ENCODE assay signal across 8 cellular contexts in genomic region chr10:73786512-73786885, GRCh38. TPM values are rescaled to one million over a fixed set of nuclear protein-coding genes. Genes with fewer than 3 reads are reported as not detected.
A peak's percentile ranks its signal among the peaks of the same experiment; 100 is the strongest.
DNase-seq lines count a peak whose midpoint lies in the region; ATAC-seq and TF ChIP-seq lines count a peak whose summit lies in the region.

No MANE protein-coding gene starts in this region.

- no peaks in the 10 kb centered on the region for H3K27me3 ChIP-seq in iPS-20b (ENCODE audit: insufficient read depth, low read length)
- H3K27me3 ChIP-seq in stomach: no peaks in the 10 kb centered on the region

- peak overlapping the region; percentile 82 for H3K27ac Mint-ChIP-seq in activated CD8-positive, alpha-beta T cell treated with anti-CD3 and anti-CD28 coated beads, Interleukin-2, amount 10 ng/mL, durations not matched to agents 7 days and 5 days

- intact Hi-C loops in stomach (cut with DNase I; ENCODE audit: low total_unique reads): no loop called here

- no peak for TF ChIP-seq POLR2A in stomach (IDR thresholded peaks at IDR 0.05)

- H3K36me3 Mint-ChIP-seq in activated CD8-positive, alpha-beta T cell treated with anti-CD3 and anti-CD28 coated beads, Interleukin-2, amount 10 ng/mL, durations not matched to agents 7 days and 5 days (ENCODE audit: low read depth): peaks cover 36% of the 10 kb centered on the region

- CTCF ChIA-PET in activated CD8-positive, alpha-beta T cell treated with anti-CD3 and anti-CD28 coated beads, Interleukin-2, amount 10 ng/mL, durations not matched to agents 7 days and 5 days (lab: Charles Lee): interaction anchor here (1.2 to 10.3 kb wide), 4 partner anchors 17 to 154 kb away, joined by 5 to 101 read pairs (median 8); a partner anchor contains a TSS

- peak; percentile 41 for DNase-seq in NCI-H82 (lab: John Stamatoyannopoulos, UW)
- no peak for DNase-seq in NCI-H82 treated with DMSO at 0.1 percent for 48 hours (lab: John Stamatoyannopoulos, UW; ENCODE audit: unreplicated experiment)
- DNase-seq in activated CD8-positive, alpha-beta T cell treated with anti-CD3 and anti-CD28 coated beads, Interleukin-2, amount 10 ng/mL, durations not matched to agents 7 days and 5 days: no peak
- no peak for DNase-seq in stomach
- DNase-seq in SHP77 (lab: John Stamatoyannopoulos, UW): no peak
- DNase-seq in NCI-H2171 (lab: John Stamatoyannopoulos, UW): no peak

- H3K9me3 ChIP-seq in iPS-20b (ENCODE audit: insufficient read depth, low read depth, low read length) (no peaks in the 10 kb centered on the region), stomach (no peaks in the 10 kb centered on the region)

- H3K4me3 Mint-ChIP-seq in activated CD8-positive, alpha-beta T cell treated with anti-CD3 and anti-CD28 coated beads, Interleukin-2, amount 10 ng/mL, durations not matched to agents 7 days and 5 days: peak overlapping the region; percentile 86

- H3K36me3 ChIP-seq in iPS-20b (ENCODE audit: insufficient read depth, low read depth, low read length): peaks cover 21% of the 10 kb centered on the region
- peaks cover 28 to 33% (median 31%) of the 10 kb centered on the region in 4 donors for H3K36me3 ChIP-seq in stomach

- TF ChIP-seq CTCF in stomach (IDR thresholded peaks at IDR 0.05): no peak

- H3K4me1 ChIP-seq in iPS-20b (ENCODE audit: insufficient read depth, low read length): peaks cover 10% of the 10 kb centered on the region
- H3K4me1 ChIP-seq in stomach: peaks cover 41 to 63% (median 54%) of the 10 kb centered on the region in 4 donors

- no peaks in the 10 kb centered on the region for H3K9me3 Mint-ChIP-seq in activated CD8-positive, alpha-beta T cell treated with anti-CD3 and anti-CD28 coated beads, Interleukin-2, amount 10 ng/mL, durations not matched to agents 7 days and 5 days (ENCODE audit: insufficient read depth)

- TF ChIP-seq EP300 in stomach (IDR thresholded peaks at IDR 0.05): no peak

- H3K27me3 Mint-ChIP-seq in activated CD8-positive, alpha-beta T cell treated with anti-CD3 and anti-CD28 coated beads, Interleukin-2, amount 10 ng/mL, durations not matched to agents 7 days and 5 days (ENCODE audit: low read depth): no peaks in the 10 kb centered on the region

- H3K4me3 ChIP-seq in iPS-20b (ENCODE audit: low read length) (peak overlapping the region; percentile 91), stomach (peak overlapping the region; percentile 82 to 97 (median 95))

- H3K4me1 Mint-ChIP-seq in activated CD8-positive, alpha-beta T cell treated with anti-CD3 and anti-CD28 coated beads, Interleukin-2, amount 10 ng/mL, durations not matched to agents 7 days and 5 days (ENCODE audit: low read depth): peaks cover 41% of the 10 kb centered on the region

- WGBS in stomach, 5 donors: 0 to 8% (median 3%) methylated on average over 2 of the region's 2 CpGs

- ATAC-seq in activated CD8-positive, alpha-beta T cell treated with anti-CD3 and anti-CD28 coated beads, Interleukin-2, amount 10 ng/mL, durations not matched to agents 7 days and 5 days: no peak
- ATAC-seq in HG03571 (IDR thresholded peaks at IDR 0.05; ENCODE audit: unreplicated experiment): no peak

- POLR2A ChIA-PET in activated CD8-positive, alpha-beta T cell treated with anti-CD3 and anti-CD28 coated beads, Interleukin-2, amount 10 ng/mL, durations not matched to agents 7 days and 5 days (lab: Charles Lee): interaction anchor here (0.5 to 3.7 kb wide), 8 partner anchors 9 to 274 kb away, joined by 3 to 24 read pairs (median 4); partner anchors contain the start of gene SEC24C

- H3K9ac ChIP-seq in iPS-20b (ENCODE audit: low read depth, low read length): peak overlapping the region; percentile 76; the same call in 1 of the 2 replicates

- H3K27ac ChIP-seq in iPS-20b (ENCODE audit: low read length) (no peak overlapping the region), stomach (peak overlapping the region in 4 of 5 donors; percentile 88 to 94 (median 90))

RNA-seq across cellular contexts. Expression of gene ZSWIM8, which starts 1.1 kb away (rescaled TPM):
- 10 to 100 TPM; 58.3 to 69.3 TPM for total RNA-seq in activated CD8-positive, alpha-beta T cell treated with anti-CD3 and anti-CD28 coated beads, Interleukin-2, amount 10 ng/mL, durations not matched to agents 7 days and 5 days
- total RNA-seq in stomach: 100 to 1,000 TPM in 3 of 5 donors, 10 to 100 TPM in 2; 43.4 to 325 (median 101) TPM
- 100 to 1,000 TPM in 1 of 3 donors, 10 to 100 TPM in 2; 53.4 to 121 (median 57.7) TPM for polyA plus RNA-seq in stomach

RNA-seq across cellular contexts. Expression of gene CHCHD1, which starts 4.7 kb away (rescaled TPM):
- 10 to 100 TPM; 33.0 to 35.3 TPM for total RNA-seq in activated CD8-positive, alpha-beta T cell treated with anti-CD3 and anti-CD28 coated beads, Interleukin-2, amount 10 ng/mL, durations not matched to agents 7 days and 5 days
- 10 to 100 TPM in 3 of 5 donors, 1 to 10 TPM in 2; 1.3 to 51.0 (median 11.2) TPM for total RNA-seq in stomach
- polyA plus RNA-seq in stomach: 10 to 100 TPM; 60.2 to 81.6 (median 69.9) TPM

RNA-seq across cellular contexts. Expression of gene NDST2, which starts 24.9 kb away (rescaled TPM):
- 10 to 100 TPM; 60.7 to 61.1 TPM for total RNA-seq in activated CD8-positive, alpha-beta T cell treated with anti-CD3 and anti-CD28 coated beads, Interleukin-2, amount 10 ng/mL, durations not matched to agents 7 days and 5 days
- total RNA-seq in stomach: 10 to 100 TPM in 4 of 5 donors, 1 to 10 TPM in 1; 2.3 to 97.4 (median 16.7) TPM
- 1 to 10 TPM; 3.5 to 9.8 (median 6.5) TPM for polyA plus RNA-seq in stomach

RNA-seq across cellular contexts. Expression of gene SEC24C, which starts 42.3 kb away (rescaled TPM):
- total RNA-seq in activated CD8-positive, alpha-beta T cell treated with anti-CD3 and anti-CD28 coated beads, Interleukin-2, amount 10 ng/mL, durations not matched to agents 7 days and 5 days: 10 to 100 TPM; 88.9 to 94.6 TPM
- 10 to 100 TPM; 40.6 to 58.8 (median 50.7) TPM for total RNA-seq in stomach
- polyA plus RNA-seq in stomach: 10 to 100 TPM; 23.5 to 25.2 (median 25.1) TPM
